Comparison of ENCODE assay signal across 14 cellular contexts in the genomic region with DNA sequence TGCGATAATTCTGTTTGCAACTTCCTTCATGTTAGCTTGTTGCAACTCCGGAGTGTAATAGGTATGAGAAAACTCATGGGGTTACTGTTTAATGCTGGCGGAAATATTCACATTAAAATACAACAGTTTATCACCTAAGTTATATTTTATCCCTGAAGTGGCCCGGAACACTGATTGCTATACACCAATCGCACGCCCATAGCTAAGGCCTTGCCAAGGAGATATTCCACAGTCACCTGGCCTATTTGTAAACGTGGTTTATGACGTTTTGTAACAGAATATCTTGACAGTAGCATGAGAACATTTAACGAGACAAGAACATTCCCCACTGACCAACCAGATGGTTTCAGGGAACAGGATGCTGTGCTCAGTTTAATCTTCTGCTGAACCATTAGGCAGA.
A peak's percentile ranks its signal among the peaks of the same experiment; 100 is the strongest.
DNase-seq lines count a peak whose midpoint lies in the region.
"Had no signal": no experiment of that assay in that cellular context is flagged by ENCODE, and none has a peak within 500 bp of the region (broad histone marks: within the 10 kb centered on the region; RNA-seq: fewer than 3 reads in every experiment).

No MANE protein-coding gene starts in this region.

- DNase-seq in NCI-H2196 (lab: John Stamatoyannopoulos, UW; ENCODE audit: unreplicated experiment), result peak; percentile 20
- DNase-seq in NCI-H2196 treated with DMSO at 0.1 percent for 48 hours (lab: John Stamatoyannopoulos, UW; ENCODE audit: unreplicated experiment), result no peak
- peak; percentile 14 for DNase-seq in cerebellar cortex (ENCODE audit: low spot score)
- peak; percentile 1 for DNase-seq in medulla oblongata (ENCODE audit: extremely low spot score)
- DNase-seq in retina, result peak; percentile 0
- DNase-seq in NCI-H1092 treated with DMSO at 0.1 percent for 48 hours (lab: John Stamatoyannopoulos, UW), result no peak
- no peak for DNase-seq in SHP77 treated with DMSO at 0.1 percent for 48 hours (lab: John Stamatoyannopoulos, UW)
- DNase-seq in GM19240 (ENCODE audit: insufficient read length, low spot score), result no peak
- DNase-seq: AML-193; Caco-2; CD4-positive, alpha-beta T cell; GDM1; GM23248; HFFc6 had no signal

Comparison
In these comparisons a context has a peak if more than half of its experiments do, and no peak if none do; other contexts are left out.
1. DNase-seq: peak in NCI-H2196 (single experiment), cerebellar cortex (single experiment), medulla oblongata (single experiment) and retina (single experiment); none in NCI-H2196 treated with DMSO at 0.1 percent for 48 hours (single experiment), NCI-H1092 treated with DMSO at 0.1 percent for 48 hours (single experiment), SHP77 treated with DMSO at 0.1 percent for 48 hours (single experiment) and GM19240 (single experiment).